In genomic region chr18:78855188-78855587, GRCh38 we compare ENCODE assay signal across 31 cellular contexts.
"Had no signal": no experiment of that assay in that cellular context is flagged by ENCODE, and none has a peak within 500 bp of the region (broad histone marks: within the 10 kb centered on the region; RNA-seq: fewer than 3 reads in every experiment).

No MANE protein-coding gene starts in this region.

- H3K4me1 Mint-ChIP-seq: naive B cell; naive thymus-derived CD8-positive, alpha-beta T cell; neural crest cell; stimulated activated memory B cell treated with anti-CD40 and anti-IgM and Interleukin-4, amounts not matched to agents 10 μg/mL and 1 μg/mL and 100 μg/mL, for 72 hours; stimulated activated naive CD8-positive, alpha-beta T cell treated with anti-CD3 and anti-CD28 coated beads, Interleukin-15, amount 100 ng/mL, for 72 hours had no signal

- H3K36me3 Mint-ChIP-seq: natural killer cell treated with Interleukin-12 subunit alpha and Interleukin-12 subunit beta and Interleukin-15 and Interleukin-18, amount 100 ng/mL, for 72 hours; stimulated activated memory B cell treated with anti-CD40 and anti-IgM and Interleukin-4, amounts not matched to agents 10 μg/mL and 1 μg/mL and 100 μg/mL, for 72 hours; type B pancreatic cell had no signal

- DNase-seq: naive B cell; naive thymus-derived CD8-positive, alpha-beta T cell; nephron progenitor cell; nucleus accumbens; ovary; posterior cingulate gyrus; psoas muscle; right cardiac atrium; right lobe of liver; sigmoid colon; small intestine; stimulated activated CD4-positive, alpha-beta T cell treated with anti-CD3 and anti-CD28 coated beads, Interleukin-1b, Interleukin-23, amount 100 ng/mL, for 48 hours; stimulated activated CD4-positive, alpha-beta T cell treated with anti-CD3 and anti-CD28 coated beads, Interleukin-4, amount 100 ng/mL, for 1 hour; stimulated activated CD4-positive, alpha-beta T cell treated with anti-CD3 and anti-CD28 coated beads, Interleukin-4, amount 100 ng/mL, for 4 hours; stimulated activated CD8-positive, alpha-beta memory T cell treated with anti-CD3 and anti-CD28 coated beads, Interleukin-4, amount 100 ng/mL, for 48 hours; stimulated activated naive CD4-positive, alpha-beta T cell; stimulated activated naive CD8-positive, alpha-beta T cell treated with anti-CD3 and anti-CD28 coated beads, Interleukin-15, amount 100 ng/mL, for 72 hours; stimulated activated naive CD8-positive, alpha-beta T cell treated with anti-CD3 and anti-CD28 coated beads, Interleukin-15, Interleukin-2, amounts not matched to agents 100 U/mL and 50 U/mL, for 24 hours; substantia nigra; testis; tibial artery; transverse colon; upper lobe of right lung had no signal

- H3K4me3 ChIP-seq: ovary, psoas muscle, right lobe of liver, sigmoid colon, suprapubic skin, testis, tibial artery, transverse colon, upper lobe of right lung had no signal

- H2AFZ ChIP-seq: parathyroid adenoma had no signal

- H3K27me3 Mint-ChIP-seq: stimulated activated memory B cell treated with anti-CD40 and anti-IgM and Interleukin-4, amounts not matched to agents 10 μg/mL and 1 μg/mL and 100 μg/mL, for 72 hours had no signal

- H3K9ac ChIP-seq: parathyroid adenoma had no signal

- H3K27me3 ChIP-seq: neutrophil, ovary, right lobe of liver, sigmoid colon, testis, tibial artery, transverse colon had no signal

- H3K36me3 ChIP-seq: neutrophil, ovary, right lobe of liver, sigmoid colon, suprapubic skin, tibial artery, transverse colon, upper lobe of right lung had no signal

- H3K9me3 Mint-ChIP-seq: type B pancreatic cell had no signal

- H3K27ac Mint-ChIP-seq: naive thymus-derived CD8-positive, alpha-beta T cell; natural killer cell treated with Interleukin-12 subunit alpha and Interleukin-12 subunit beta and Interleukin-15 and Interleukin-18, amount 100 ng/mL, for 72 hours; nephron progenitor cell; progenitor cell of endocrine pancreas; stimulated activated memory B cell treated with anti-CD40 and anti-IgM and Interleukin-4, amounts not matched to agents 10 μg/mL and 1 μg/mL and 100 μg/mL, for 72 hours; stimulated activated naive CD8-positive, alpha-beta T cell treated with anti-CD3 and anti-CD28 coated beads, Interleukin-15, amount 100 ng/mL, for 72 hours; type B pancreatic cell had no signal

- H3K79me2 ChIP-seq: parathyroid adenoma had no signal

- H3K9me3 ChIP-seq: ovary, psoas muscle, right lobe of liver, suprapubic skin, testis, transverse colon, upper lobe of right lung had no signal

- H3K27ac ChIP-seq: neutrophil, ovary, parathyroid adenoma, psoas muscle, right lobe of liver, sigmoid colon, suprapubic skin, testis, tibial artery, transverse colon, upper lobe of right lung had no signal

- H3K4me3 Mint-ChIP-seq: naive B cell; naive thymus-derived CD8-positive, alpha-beta T cell; natural killer cell treated with Interleukin-12 subunit alpha and Interleukin-12 subunit beta and Interleukin-15 and Interleukin-18, amount 100 ng/mL, for 72 hours; nephron progenitor cell; neural crest cell; stimulated activated memory B cell treated with anti-CD40 and anti-IgM and Interleukin-4, amounts not matched to agents 10 μg/mL and 1 μg/mL and 100 μg/mL, for 72 hours; stimulated activated naive CD8-positive, alpha-beta T cell treated with anti-CD3 and anti-CD28 coated beads, Interleukin-15, amount 100 ng/mL, for 72 hours; type B pancreatic cell had no signal

- H3K4me1 ChIP-seq: parathyroid adenoma, psoas muscle, right lobe of liver, sigmoid colon, suprapubic skin, testis, tibial artery, transverse colon, upper lobe of right lung had no signal
